Comparison of ENCODE assay signal across 16 cellular contexts in the genomic region with DNA sequence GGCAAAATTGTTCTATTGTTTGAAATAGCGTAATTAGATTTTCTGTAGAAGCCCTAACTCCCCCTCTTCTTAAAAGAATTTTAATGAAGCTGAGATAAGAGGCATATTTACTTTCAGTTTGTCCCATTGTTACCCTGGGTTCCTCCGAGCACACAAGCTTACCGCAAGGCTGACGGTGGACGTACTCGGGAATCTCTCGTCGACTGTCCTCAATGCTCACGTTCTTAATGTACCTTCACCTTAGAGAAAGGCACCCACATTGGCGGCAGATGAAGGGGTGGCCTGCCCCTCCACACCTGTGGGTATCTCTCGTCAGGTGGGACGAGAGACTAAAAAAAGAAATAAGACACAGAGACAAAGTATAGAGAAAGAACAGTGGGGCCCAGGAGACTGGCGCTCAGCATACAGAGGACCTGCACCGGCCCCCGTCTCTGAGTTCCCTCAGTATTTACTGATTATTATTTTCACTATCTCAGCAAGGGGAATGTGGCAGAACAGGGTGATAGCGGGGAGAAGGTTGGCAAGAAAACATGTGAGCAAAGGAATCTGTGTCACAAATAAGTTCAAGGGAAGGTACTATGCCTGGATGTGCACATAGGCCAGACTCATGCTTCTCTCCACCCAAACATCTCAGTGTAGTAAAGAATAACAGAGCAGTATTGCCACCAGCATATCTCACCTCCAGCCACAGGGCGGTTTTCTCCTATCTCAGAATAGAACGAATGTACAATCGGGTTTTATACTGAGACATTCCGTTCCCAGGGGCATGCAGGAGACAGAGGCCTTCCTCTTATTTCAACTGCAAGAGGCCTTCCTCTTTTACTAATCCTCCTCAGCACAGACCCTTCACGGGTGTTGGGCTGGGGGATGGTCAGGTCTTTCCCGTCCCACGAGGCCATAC. TPM values are rescaled to one million over a fixed set of nuclear protein-coding genes. Genes with fewer than 3 reads are reported as not detected.
DNase-seq lines count a peak whose midpoint lies in the region; ATAC-seq and TF ChIP-seq lines count a peak whose summit lies in the region.
"Not testable (repeated sequence)": the region's sequence is repeated elsewhere in the genome, so short reads cannot be mapped to it uniquely, and the experiment has no call there.
"Had no signal": no experiment of that assay in that cellular context is flagged by ENCODE, and none has a peak within 500 bp of the region (broad histone marks: within the 10 kb centered on the region; RNA-seq: fewer than 3 reads in every experiment).

No MANE protein-coding gene starts in this region.

- not testable (repeated sequence) for H2BK5ac ChIP-seq in neuronal stem cell (ENCODE audit: low read length)

- not testable (repeated sequence) for H3F3A ChIP-seq in MM.1S (ENCODE audit: insufficient read depth, low read length); PC-3 (ENCODE audit: low read length, unreplicated experiment)

- H3K9me3 ChIP-seq in Caco-2; MM.1S (replicated peaks; ENCODE audit: insufficient read depth, low read length); PC-3 (ENCODE audit: low read length); right atrium auricular region; neuronal stem cell (replicated peaks in 1 of 2; ENCODE audit: control insufficient read depth in 2 of 2, insufficient read depth in 1 of 2, low read depth in 1 of 2, low read length in 2 of 2); upper lobe of right lung: not testable (repeated sequence)

- H2AK5ac ChIP-seq in neuronal stem cell (ENCODE audit: low read depth, low read length) = not testable (repeated sequence)

- H2BK120ac ChIP-seq in neuronal stem cell (ENCODE audit: low read depth, low read length) = not testable (repeated sequence)

- CTCF ChIA-PET in Caco-2 (lab: Charles Lee) = interaction anchor here (0.5 to 0.6 kb wide), 2 partner anchors 95 to 433 kb away, joined by 3 to 10 read pairs; no protein-coding TSS in a partner anchor
- CTCF ChIA-PET in PC-3 (lab: Charles Lee) = not testable (repeated sequence)
- CTCF ChIA-PET in activated CD8-positive, alpha-beta T cell treated with anti-CD3 and anti-CD28 coated beads for 36 hours (lab: Charles Lee) = interaction anchor here (0.7 to 3.3 kb wide), 13 partner anchors 8 to 240 kb away, joined by 3 to 38 read pairs (median 5); a partner anchor contains a TSS

- not testable (repeated sequence) for ATAC-seq in PC-3; activated CD8-positive, alpha-beta T cell treated with anti-CD3 and anti-CD28 coated beads for 36 hours; upper lobe of right lung

- H4K8ac ChIP-seq in neuronal stem cell (ENCODE audit: low read depth, low read length) = not testable (repeated sequence)

- H3K79me2 ChIP-seq in MM.1S (ENCODE audit: low read length); PC-3 (ENCODE audit: low read length): not testable (repeated sequence)

- H3K4me1 ChIP-seq in Caco-2 (peaks cover 21% of the 10 kb centered on the region), PC-3 (ENCODE audit: insufficient read depth, low read length) (peaks cover 16% of the 10 kb centered on the region), right atrium auricular region (peaks cover 0 to 36% of the 10 kb centered on the region in 2 donors), upper lobe of right lung (peaks cover 17% of the 10 kb centered on the region)
- not testable (repeated sequence) for H3K4me1 ChIP-seq in MM.1S (ENCODE audit: low read length); neuronal stem cell (ENCODE audit: control insufficient read depth in 2 of 2, insufficient read depth in 1 of 2, low read depth in 1 of 2, low read length in 2 of 2)

- H4K20me1 ChIP-seq in MM.1S (ENCODE audit: insufficient read depth, low read length); PC-3 (ENCODE audit: low read length): not testable (repeated sequence)

- H3K4me2 ChIP-seq in MM.1S (ENCODE audit: low read depth, low read length) (peak overlapping the region; percentile 33; the same call in 1 of the 2 replicates), PC-3 (ENCODE audit: low read length) (peak overlapping the region; percentile 80)
- H3K4me2 ChIP-seq in neuronal stem cell (ENCODE audit: insufficient read depth, low read length, poor library complexity, severe bottlenecking) = not testable (repeated sequence)

- H3K4me3 Mint-ChIP-seq in Caco-2 (ENCODE audit: unreplicated experiment) = peak overlapping the region; percentile 53
- peak overlapping the region; percentile 41 for H3K4me3 Mint-ChIP-seq in activated CD8-positive, alpha-beta T cell treated with anti-CD3 and anti-CD28 coated beads for 36 hours

- not testable (repeated sequence) for H3K9me2 ChIP-seq in MM.1S (replicated peaks; ENCODE audit: insufficient read depth, low read length); PC-3 (replicated peaks; ENCODE audit: low read length)

- not testable (repeated sequence) for H3K27ac ChIP-seq in MM.1S (ENCODE audit: low read length); PC-3 (ENCODE audit: low read length); neuronal stem cell (replicated peaks; ENCODE audit: low read length); upper lobe of right lung
- H3K27ac ChIP-seq in right atrium auricular region = peak overlapping the region; percentile 42 to 77

- H3K9ac ChIP-seq in MM.1S (ENCODE audit: low read length) = peak overlapping the region; percentile 10; the same call in 1 of the 2 replicates
- not testable (repeated sequence) for H3K9ac ChIP-seq in PC-3 (ENCODE audit: low read length); neuronal stem cell (ENCODE audit: low read depth, low read length, poor library complexity)

- H3K27me3 Mint-ChIP-seq in Caco-2 (ENCODE audit: insufficient read depth, unreplicated experiment); activated CD8-positive, alpha-beta T cell treated with anti-CD3 and anti-CD28 coated beads for 36 hours: not testable (repeated sequence)

- not testable (repeated sequence) for H3K18ac ChIP-seq in neuronal stem cell (ENCODE audit: low read length)

- H2BK12ac ChIP-seq in neuronal stem cell (ENCODE audit: low read length) = not testable (repeated sequence)

- H3K9me3 Mint-ChIP-seq in Caco-2 (ENCODE audit: unreplicated experiment); activated CD8-positive, alpha-beta T cell treated with anti-CD3 and anti-CD28 coated beads for 36 hours: not testable (repeated sequence)

- peak overlapping the region; percentile 58 for H3K27ac Mint-ChIP-seq in Caco-2 (ENCODE audit: unreplicated experiment)
- peak overlapping the region; percentile 21 for H3K27ac Mint-ChIP-seq in activated CD8-positive, alpha-beta T cell treated with anti-CD3 and anti-CD28 coated beads for 36 hours

- not testable (repeated sequence) for H3K14ac ChIP-seq in neuronal stem cell (ENCODE audit: low read length)

- not testable (repeated sequence) for H4K91ac ChIP-seq in neuronal stem cell (ENCODE audit: low read depth, low read length, poor library complexity)

- not testable (repeated sequence) for H3K79me1 ChIP-seq in neuronal stem cell (ENCODE audit: low read depth, low read length)

- H3K23ac ChIP-seq in neuronal stem cell (ENCODE audit: low read depth, low read length, poor library complexity) = not testable (repeated sequence)

- DNase-seq in Caco-2; MM.1S; PC-3; activated CD8-positive, alpha-beta T cell treated with anti-CD3 and anti-CD28 coated beads for 36 hours; right atrium auricular region (ENCODE audit: low spot score); neuronal stem cell (ENCODE audit: low spot score); upper lobe of right lung: not testable (repeated sequence)
- DNase-seq in choroid plexus epithelial cell (ENCODE audit: low read depth) = peak; percentile 40

- POLR2A ChIA-PET in Caco-2 (lab: Charles Lee); activated CD8-positive, alpha-beta T cell treated with anti-CD3 and anti-CD28 coated beads for 36 hours (lab: Charles Lee): not testable (repeated sequence)
- POLR2A ChIA-PET in PC-3 (lab: Charles Lee; ENCODE audit: unreplicated experiment) = interaction anchor here (0.7 kb wide), 1 partner anchor 1371 kb away, joined by 4 read pairs; no protein-coding TSS in a partner anchor

- H3K27me3 ChIP-seq in Caco-2 (replicated peaks; ENCODE audit: control insufficient read depth, insufficient read depth, low read length); MM.1S (replicated peaks; ENCODE audit: insufficient read depth, low read length); PC-3 (ENCODE audit: low read length); right atrium auricular region; neuronal stem cell (ENCODE audit: control insufficient read depth in 3 of 3, insufficient read depth in 3 of 3, low read depth in 1 of 3, low read length in 3 of 3); upper lobe of right lung: not testable (repeated sequence)

- no CpG with 5 or more reads among the region's 23 CpGs for WGBS in neuronal stem cell (ENCODE audit: extremely low coverage in 2 of 2, insufficient read length in 2 of 2, insufficient replicate concordance in 1 of 2), 2 donors

- H3K4me1 Mint-ChIP-seq in Caco-2 (ENCODE audit: low read depth, unreplicated experiment) = peaks cover 19% of the 10 kb centered on the region
- H3K4me1 Mint-ChIP-seq in activated CD8-positive, alpha-beta T cell treated with anti-CD3 and anti-CD28 coated beads for 36 hours (ENCODE audit: low read depth) = peaks cover 14% of the 10 kb centered on the region

- H3K36me3 ChIP-seq in Caco-2 (ENCODE audit: control insufficient read depth, insufficient read depth, low read length); MM.1S (replicated peaks; ENCODE audit: insufficient read depth, low read length); PC-3 (ENCODE audit: low read depth, low read length); right atrium auricular region; neuronal stem cell (replicated peaks in 1 of 2; ENCODE audit: control insufficient read depth in 2 of 2, insufficient read depth in 2 of 2, low read length in 2 of 2); upper lobe of right lung: not testable (repeated sequence)

- not testable (repeated sequence) for H3K36me3 Mint-ChIP-seq in Caco-2 (ENCODE audit: insufficient read depth, unreplicated experiment); activated CD8-positive, alpha-beta T cell treated with anti-CD3 and anti-CD28 coated beads for 36 hours (ENCODE audit: low read depth)

- not testable (repeated sequence) for H2BK15ac ChIP-seq in neuronal stem cell (ENCODE audit: low read length)

- not testable (repeated sequence) for TF ChIP-seq CTCF in Caco-2 (IDR thresholded peaks at IDR 0.05; ENCODE audit: insufficient read depth in 1 of 2, low read depth in 1 of 2, low read length in 1 of 2, severe bottlenecking in 1 of 2, unreplicated experiment in 1 of 2); MM.1S (IDR thresholded peaks at IDR 0.05; ENCODE audit: low read length); PC-3 (conservative IDR thresholded peaks at IDR 0.05; ENCODE audit: low read depth, low read length); activated CD8-positive, alpha-beta T cell treated with anti-CD3 and anti-CD28 coated beads for 36 hours (IDR thresholded peaks at IDR 0.05); choroid plexus epithelial cell (conservative IDR thresholded peaks at IDR 0.05; ENCODE audit: low read depth, low read length); right atrium auricular region (IDR thresholded peaks at IDR 0.05); upper lobe of right lung (IDR thresholded peaks at IDR 0.05)

- H3K4ac ChIP-seq in neuronal stem cell (ENCODE audit: low read length) = not testable (repeated sequence)

- peak overlapping the region; percentile 40 for H2AFZ ChIP-seq in MM.1S (ENCODE audit: low read length)
- peak overlapping the region; percentile 83 for H2AFZ ChIP-seq in PC-3 (ENCODE audit: low read length)
- peak overlapping the region; percentile 80 for H2AFZ ChIP-seq in neuronal stem cell (ENCODE audit: low read length)

- intact Hi-C loops in Caco-2 (cut with micrococcal nuclease; ENCODE audit: unreplicated experiment) (loop anchor here (5.0 to 10.0 kb wide), 4 partner anchors 82 to 602 kb away; a partner anchor contains a TSS), PC-3 (cut with micrococcal nuclease) (loop anchor here (1.0 to 5.0 kb wide), 2 partner anchors 80 to 107 kb away; a partner anchor contains a TSS), upper lobe of right lung (cut with DNase I) (loop anchor here (5.0 kb wide), 1 partner anchor 240 kb away; no protein-coding TSS in a partner anchor)
- intact Hi-C loops in activated CD8-positive, alpha-beta T cell treated with anti-CD3 and anti-CD28 coated beads for 36 hours (cut with micrococcal nuclease) = loop anchor here (5.0 to 10.0 kb wide), 2 partner anchors 152 to 240 kb away; a partner anchor contains a TSS

- not testable (repeated sequence) for BruUV-seq in Caco-2 (replicated peaks; lab: Mats Ljungman, UMichigan); PC-3 (replicated peaks; lab: Mats Ljungman, UMichigan)

- H3K4me3 ChIP-seq in Caco-2 (ENCODE audit: low read depth, low read length); right atrium auricular region; neuronal stem cell (ENCODE audit: low read length in 2 of 2): not testable (repeated sequence)
- H3K4me3 ChIP-seq in MM.1S (ENCODE audit: low read length) = peak overlapping the region; percentile 21; the same call in 1 of the 2 replicates
- peak overlapping the region; percentile 55; the same call in 1 of the 2 replicates for H3K4me3 ChIP-seq in PC-3 (ENCODE audit: low read length)
- peak overlapping the region; percentile 39 for H3K4me3 ChIP-seq in choroid plexus epithelial cell (ENCODE audit: low read depth, low read length)
- H3K4me3 ChIP-seq in upper lobe of right lung = peak overlapping the region; percentile 26

RNA-seq across cellular contexts. Expression of a gene that starts 13.2 kb away (rescaled TPM):
- total RNA-seq in Caco-2 (2022) (not detected in 2 replicates), PC-3 (2014; rRNA removed) (not detected in 2 replicates), right atrium auricular region (1 to 10 TPM in 1 of 2 donors, not detected in 1; 1.6 TPM), upper lobe of right lung (5.0 TPM)
- not detected for total RNA-seq in activated CD8-positive, alpha-beta T cell treated with anti-CD3 and anti-CD28 coated beads for 36 hours
- not detected for polyA plus RNA-seq in neuronal stem cell (2013, experiment 1 of 2)
- not detected for polyA plus RNA-seq in neuronal stem cell (2013, experiment 2 of 2)
- total RNA-seq: activated CD4-positive, alpha-beta memory T cell treated with anti-CD3 and anti-CD28 coated beads, Interleukin-2, amount 10 ng/mL, durations not matched to agents 7 days and 5 days; cardiac septum; dermis blood vessel endothelial cell; fibroblast of villous mesenchyme; GM23248; LHCN-M2; neural crest cell; transverse colon had no signal
- polyA plus RNA-seq: GM23248 had no signal

RNA-seq across cellular contexts. Expression of a gene that starts 23.2 kb away (rescaled TPM):
- 103 and 110 TPM in 2 replicates for total RNA-seq in Caco-2 (2022)
- 87.6 and 99.5 TPM in 2 replicates for total RNA-seq in PC-3 (2014; rRNA removed)
- total RNA-seq in activated CD8-positive, alpha-beta T cell treated with anti-CD3 and anti-CD28 coated beads for 36 hours = 100 to 1,000 TPM; 135 to 137 TPM
- total RNA-seq in right atrium auricular region = 10 to 100 TPM; 63.3 to 66.7 TPM
- 69.1 TPM for polyA plus RNA-seq in neuronal stem cell (2013, experiment 1 of 2)
- polyA plus RNA-seq in neuronal stem cell (2013, experiment 2 of 2) = 69.7 TPM
- total RNA-seq in upper lobe of right lung = 64.9 TPM

RNA-seq across cellular contexts. Expression of a gene that starts 26.7 kb away (rescaled TPM):
- total RNA-seq in Caco-2 (2022) = 49.2 and 56.1 TPM in 2 replicates
- total RNA-seq in PC-3 (2014; rRNA removed) = 37.5 and 42.2 TPM in 2 replicates
- total RNA-seq in activated CD8-positive, alpha-beta T cell treated with anti-CD3 and anti-CD28 coated beads for 36 hours = 10 to 100 TPM; 46.2 to 46.8 TPM
- total RNA-seq in right atrium auricular region = 10 to 100 TPM; 22.0 to 26.5 TPM
- polyA plus RNA-seq in neuronal stem cell (2013, experiment 1 of 2) = 39.7 TPM
- 39.2 TPM for polyA plus RNA-seq in neuronal stem cell (2013, experiment 2 of 2)
- total RNA-seq in upper lobe of right lung = 63.7 TPM

RNA-seq across cellular contexts. Expression of a gene that starts 57.9 kb away (rescaled TPM):
- not detected in 2 replicates for total RNA-seq in Caco-2 (2022)
- total RNA-seq in PC-3 (2014; rRNA removed) = 0.47 and 1.2 TPM in 2 replicates
- under 1 TPM; 0.25 to 0.38 TPM for total RNA-seq in activated CD8-positive, alpha-beta T cell treated with anti-CD3 and anti-CD28 coated beads for 36 hours
- 1 to 10 TPM; 3.3 to 4.1 TPM for total RNA-seq in right atrium auricular region
- 0.52 TPM for polyA plus RNA-seq in neuronal stem cell (2013, experiment 1 of 2)
- polyA plus RNA-seq in neuronal stem cell (2013, experiment 2 of 2) = 0.55 TPM
- total RNA-seq in upper lobe of right lung = 1.4 TPM
- total RNA-seq: dermis blood vessel endothelial cell, fibroblast of villous mesenchyme, GM23248, LHCN-M2 had no signal
- polyA plus RNA-seq: GM23248 had no signal
